ENCODE assay signal across 1 cellular context in the genomic region with DNA sequence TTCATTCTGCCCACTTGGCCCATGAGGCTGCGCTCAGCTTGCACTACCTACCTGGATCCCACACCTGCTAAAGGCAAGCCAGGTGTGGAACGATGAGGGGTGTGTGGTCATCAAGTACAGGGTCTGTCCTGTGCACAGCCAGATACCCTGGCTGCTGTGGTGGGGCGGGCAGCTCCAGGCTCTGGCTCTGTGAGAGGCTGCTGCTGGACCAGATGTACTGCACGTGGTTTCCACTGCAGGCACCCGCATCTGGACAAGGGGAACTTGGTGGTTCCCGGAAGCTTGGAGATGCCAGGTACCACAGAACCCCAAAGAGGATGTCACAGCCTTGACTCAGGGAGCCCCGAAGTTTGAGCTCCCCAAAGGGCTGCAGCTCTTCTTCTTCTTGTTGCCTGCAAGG.
TF ChIP-seq lines count a peak whose summit lies in the region.

No MANE protein-coding gene starts in this region.

TF ChIP-seq in HepG2, 621 proteins besides CTCF, POLR2A, EP300 and RAD21 (continued from another document):
- TF ChIP-seq ZNF280B (CRISPR knock-in tag; IDR thresholded peaks at IDR 0.05; ENCODE audit: borderline replicate concordance) (no peak), ZNF75D (CRISPR knock-in tag; IDR thresholded peaks at IDR 0.05; ENCODE audit: borderline replicate concordance) (no peak), FIP1L1 (IDR thresholded peaks at IDR 0.05; ENCODE audit: borderline replicate concordance, insufficient read depth, low read depth, low read length) (no peak)
